16 cellular contexts compared by ENCODE assay signal in the genomic region with DNA sequence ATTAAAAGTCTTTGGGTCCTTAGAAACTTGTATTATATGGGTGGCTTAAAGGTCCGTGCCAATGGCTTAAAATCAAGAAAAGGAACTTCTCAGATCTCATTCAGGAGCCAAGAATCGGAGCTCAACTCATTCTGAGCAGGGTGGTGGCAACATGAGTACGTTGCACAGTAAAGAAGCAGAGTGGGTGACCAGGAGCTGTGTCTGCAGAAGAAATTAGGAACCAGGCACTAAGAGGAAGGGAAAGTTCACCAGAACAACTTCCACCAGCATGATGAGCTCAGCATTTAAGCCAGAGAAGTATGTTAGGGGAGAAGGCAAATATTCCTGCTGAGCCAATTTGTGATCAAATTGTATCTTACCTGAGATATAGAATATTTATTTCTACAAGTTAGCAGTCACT.
DNase-seq lines count a peak whose midpoint lies in the region; ATAC-seq and TF ChIP-seq lines count a peak whose summit lies in the region.
"Had no signal": no experiment of that assay in that cellular context is flagged by ENCODE, and none has a peak within 500 bp of the region (broad histone marks: within the 10 kb centered on the region; RNA-seq: fewer than 3 reads in every experiment).

No MANE protein-coding gene starts in this region.

- no peaks in the 10 kb centered on the region for H3K36me3 ChIP-seq in gastroesophageal sphincter
- no peaks in the 10 kb centered on the region for H3K36me3 ChIP-seq in naive thymus-derived CD4-positive, alpha-beta T cell (ENCODE audit: control insufficient read depth in 2 of 3, insufficient read depth in 3 of 3, low read length in 3 of 3)

- peak; percentile 1 for DNase-seq in G401 (ENCODE audit: low spot score)
- DNase-seq in NOMO-1 treated with dmso at 0.1 percent for 144 hours (lab: John Stamatoyannopoulos, UW; ENCODE audit: unreplicated experiment), result peak; percentile 81
- DNase-seq in naive thymus-derived CD4-positive, alpha-beta T cell, result no peak
- DNase-seq in activated CD8-positive, alpha-beta T cell treated with anti-CD3 and anti-CD28 coated beads for 36 hours, result no peak
- DNase-seq in ecto neural progenitor cell (ENCODE audit: low spot score), result no peak
- no peak for DNase-seq in NCI-H1436 (lab: John Stamatoyannopoulos, UW)
- no peak for DNase-seq in activated CD4-positive, alpha-beta T cell treated with anti-CD3 and anti-CD28 coated beads for 48 hours
- DNase-seq: activated CD4-positive, CD25-positive, alpha-beta regulatory T cell; activated naive CD8-positive, alpha-beta T cell treated with anti-CD3 and anti-CD28 coated beads for 36 hours; CD8-positive, alpha-beta T cell; DMS79; NCI-H2081 treated with DMSO at 0.1 percent for 48 hours; SHP77 had no signal

- peak; percentile 62 for ATAC-seq in gastroesophageal sphincter
- ATAC-seq in naive thymus-derived CD4-positive, alpha-beta T cell, result peak; percentile 73
- no peak for ATAC-seq in activated CD8-positive, alpha-beta T cell treated with anti-CD3 and anti-CD28 coated beads for 36 hours
- ATAC-seq: body of pancreas; CD8-positive, alpha-beta T cell had no signal

- TF ChIP-seq CTCF in gastroesophageal sphincter (IDR thresholded peaks at IDR 0.05), result no peak
- TF ChIP-seq CTCF in activated CD8-positive, alpha-beta T cell treated with anti-CD3 and anti-CD28 coated beads for 36 hours (IDR thresholded peaks at IDR 0.05), result no peak

- no peak for TF ChIP-seq EP300 in gastroesophageal sphincter (IDR thresholded peaks at IDR 0.05)

- WGBS in gastroesophageal sphincter (ENCODE audit: low coverage in 1 of 2), 2 donors, result 92 to 100% methylated on average over 1 to 3 of the region's 3 CpGs

- peaks cover 0 to 3% (median 0%) of the 10 kb centered on the region in 7 donors for H3K4me1 Mint-ChIP-seq in naive thymus-derived CD4-positive, alpha-beta T cell
- no peaks in the 10 kb centered on the region for H3K4me1 Mint-ChIP-seq in activated CD8-positive, alpha-beta T cell treated with anti-CD3 and anti-CD28 coated beads for 36 hours (ENCODE audit: low read depth)
- H3K4me1 Mint-ChIP-seq: activated naive CD8-positive, alpha-beta T cell treated with anti-CD3 and anti-CD28 coated beads for 36 hours had no signal

- CTCF ChIA-PET in naive thymus-derived CD4-positive, alpha-beta T cell (lab: Charles Lee), result no interaction called here
- CTCF ChIA-PET in activated CD8-positive, alpha-beta T cell treated with anti-CD3 and anti-CD28 coated beads for 36 hours (lab: Charles Lee), result no interaction called here

- no peaks in the 10 kb centered on the region for H3K4me1 ChIP-seq in gastroesophageal sphincter
- H3K4me1 ChIP-seq in naive thymus-derived CD4-positive, alpha-beta T cell (ENCODE audit: control insufficient read depth in 2 of 2, insufficient read depth in 2 of 2, low read length in 2 of 2), result no peaks in the 10 kb centered on the region
- H3K4me1 ChIP-seq: body of pancreas had no signal

- POLR2A ChIA-PET in naive thymus-derived CD4-positive, alpha-beta T cell (lab: Charles Lee), result no interaction called here
- POLR2A ChIA-PET in activated CD8-positive, alpha-beta T cell treated with anti-CD3 and anti-CD28 coated beads for 36 hours (lab: Charles Lee), result no interaction called here

- no peak overlapping the region for H3K4me3 ChIP-seq in gastroesophageal sphincter
- H3K4me3 ChIP-seq in naive thymus-derived CD4-positive, alpha-beta T cell (ENCODE audit: low read length), result no peak overlapping the region
- H3K4me3 ChIP-seq: body of pancreas had no signal

- peaks cover 0 to 6% (median 0%) of the 10 kb centered on the region in 11 donors for H3K9me3 Mint-ChIP-seq in naive thymus-derived CD4-positive, alpha-beta T cell
- H3K9me3 Mint-ChIP-seq in activated CD8-positive, alpha-beta T cell treated with anti-CD3 and anti-CD28 coated beads for 36 hours, result no peaks in the 10 kb centered on the region
- H3K9me3 Mint-ChIP-seq: activated naive CD8-positive, alpha-beta T cell treated with anti-CD3 and anti-CD28 coated beads for 36 hours; CD8-positive, alpha-beta T cell; T-helper 1 cell treated with Interleukin-12 subunit alpha and Interleukin-12 subunit beta and Interleukin-4 antibody, amounts not matched to agents 30 μg/mL and 1 μg/mL, for 36 hours had no signal

- TF ChIP-seq POLR2A in gastroesophageal sphincter (IDR thresholded peaks at IDR 0.05), result no peak

- H3K27ac Mint-ChIP-seq in naive thymus-derived CD4-positive, alpha-beta T cell, result no peak overlapping the region
- no peak overlapping the region for H3K27ac Mint-ChIP-seq in activated CD8-positive, alpha-beta T cell treated with anti-CD3 and anti-CD28 coated beads for 36 hours
- H3K27ac Mint-ChIP-seq: activated naive CD8-positive, alpha-beta T cell treated with anti-CD3 and anti-CD28 coated beads for 36 hours; CD8-positive, alpha-beta T cell; T-helper 1 cell treated with Interleukin-12 subunit alpha and Interleukin-12 subunit beta and Interleukin-4 antibody, amounts not matched to agents 30 μg/mL and 1 μg/mL, for 36 hours had no signal

- intact Hi-C loops in naive thymus-derived CD4-positive, alpha-beta T cell (cut with micrococcal nuclease), result no loop called here
- intact Hi-C loops in activated CD8-positive, alpha-beta T cell treated with anti-CD3 and anti-CD28 coated beads for 36 hours (cut with micrococcal nuclease), result no loop called here

- H3K27ac ChIP-seq in gastroesophageal sphincter, result no peak overlapping the region
- no peak overlapping the region for H3K27ac ChIP-seq in naive thymus-derived CD4-positive, alpha-beta T cell (ENCODE audit: low read depth, low read length)
- H3K27ac ChIP-seq: body of pancreas had no signal

- no peaks in the 10 kb centered on the region for H3K36me3 Mint-ChIP-seq in naive thymus-derived CD4-positive, alpha-beta T cell
- no peaks in the 10 kb centered on the region for H3K36me3 Mint-ChIP-seq in activated CD8-positive, alpha-beta T cell treated with anti-CD3 and anti-CD28 coated beads for 36 hours (ENCODE audit: low read depth)
- H3K36me3 Mint-ChIP-seq: activated naive CD8-positive, alpha-beta T cell treated with anti-CD3 and anti-CD28 coated beads for 36 hours; CD8-positive, alpha-beta T cell had no signal

- in situ Hi-C loops in G401 (cut with HindIII; ENCODE audit: low sequenced_read_pairs), result no loop called here

- peaks cover 0 to 15% (median 11%) of the 10 kb centered on the region in 5 donors for H3K27me3 Mint-ChIP-seq in naive thymus-derived CD4-positive, alpha-beta T cell
- H3K27me3 Mint-ChIP-seq in activated CD8-positive, alpha-beta T cell treated with anti-CD3 and anti-CD28 coated beads for 36 hours, result peaks cover 7% of the 10 kb centered on the region

- H3K9me3 ChIP-seq in gastroesophageal sphincter, result no peaks in the 10 kb centered on the region
- no peaks in the 10 kb centered on the region for H3K9me3 ChIP-seq in naive thymus-derived CD4-positive, alpha-beta T cell (ENCODE audit: control insufficient read depth in 2 of 3, low read length in 3 of 3)
- H3K9me3 ChIP-seq: body of pancreas had no signal

- H3K4me3 Mint-ChIP-seq in naive thymus-derived CD4-positive, alpha-beta T cell, result no peak overlapping the region
- no peak overlapping the region for H3K4me3 Mint-ChIP-seq in activated CD8-positive, alpha-beta T cell treated with anti-CD3 and anti-CD28 coated beads for 36 hours
- H3K4me3 Mint-ChIP-seq: activated naive CD8-positive, alpha-beta T cell treated with anti-CD3 and anti-CD28 coated beads for 36 hours; CD8-positive, alpha-beta T cell; T-helper 1 cell treated with Interleukin-12 subunit alpha and Interleukin-12 subunit beta and Interleukin-4 antibody, amounts not matched to agents 30 μg/mL and 1 μg/mL, for 36 hours had no signal

- no peaks in the 10 kb centered on the region for H3K27me3 ChIP-seq in gastroesophageal sphincter
- H3K27me3 ChIP-seq in naive thymus-derived CD4-positive, alpha-beta T cell (ENCODE audit: control insufficient read depth in 2 of 2, insufficient read depth in 2 of 2, low read length in 2 of 2), result no peaks in the 10 kb centered on the region
- H3K27me3 ChIP-seq: body of pancreas had no signal

Comparison
In these comparisons a context has a peak if more than half of its experiments do, and no peak if none do; other contexts are left out.
1. DNase-seq: peak in G401 (single experiment) and NOMO-1 treated with dmso at 0.1 percent for 144 hours (single experiment); none in naive thymus-derived CD4-positive, alpha-beta T cell (0 of 9), activated CD8-positive, alpha-beta T cell treated with anti-CD3 and anti-CD28 coated beads for 36 hours (single experiment), ecto neural progenitor cell (single experiment), NCI-H1436 (single experiment) and activated CD4-positive, alpha-beta T cell treated with anti-CD3 and anti-CD28 coated beads for 48 hours (single experiment).